ENCODE assay signal across 24 cellular contexts in genomic region chr10:118557946-118558345, GRCh38. TPM values are rescaled to one million over a fixed set of nuclear protein-coding genes. Genes with fewer than 3 reads are reported as not detected.
DNase-seq lines count a peak whose midpoint lies in the region; ATAC-seq, FAIRE-seq and TF ChIP-seq lines count a peak whose summit lies in the region.
"Had no signal": no experiment of that assay in that cellular context is flagged by ENCODE, and none has a peak within 500 bp of the region (broad histone marks: within the 10 kb centered on the region; RNA-seq: fewer than 3 reads in every experiment).

No MANE protein-coding gene starts in this region.

- H3K23ac ChIP-seq in mesendoderm (ENCODE audit: low read length): no peak overlapping the region

- TF ChIP-seq CTCF in MCF 10A (IDR thresholded peaks at IDR 0.05; ENCODE audit: unreplicated experiment): no peak
- TF ChIP-seq CTCF in breast epithelium (IDR thresholded peaks at IDR 0.05): no peak
- TF ChIP-seq CTCF in bronchial epithelial cell (IDR thresholded peaks at IDR 0.05; ENCODE audit: insufficient read depth, low read length, severe bottlenecking): no peak
- TF ChIP-seq CTCF in foreskin keratinocyte (conservative IDR thresholded peaks at IDR 0.05): no peak

- H3K36me3 ChIP-seq in breast epithelium: no peaks in the 10 kb centered on the region
- H3K36me3 ChIP-seq in bronchial epithelial cell (ENCODE audit: control insufficient read depth, insufficient read depth, low read length): no peaks in the 10 kb centered on the region
- no peaks in the 10 kb centered on the region for H3K36me3 ChIP-seq in mesendoderm (ENCODE audit: control insufficient read depth, insufficient read depth, low read length)
- H3K36me3 ChIP-seq: BE2C had no signal

- no peak overlapping the region for H3K27ac Mint-ChIP-seq in MCF 10A (ENCODE audit: low read depth, unreplicated experiment)

- H3K9ac ChIP-seq in mesendoderm (ENCODE audit: low read length): no peak overlapping the region

- H4K8ac ChIP-seq in mesendoderm (ENCODE audit: low read depth, low read length): no peak overlapping the region

- no peak for TF ChIP-seq POLR2A in breast epithelium (IDR thresholded peaks at IDR 0.05)

- no peaks in the 10 kb centered on the region for H3K4me1 ChIP-seq in breast epithelium
- no peaks in the 10 kb centered on the region for H3K4me1 ChIP-seq in foreskin keratinocyte
- no peaks in the 10 kb centered on the region for H3K4me1 ChIP-seq in mesendoderm (ENCODE audit: control insufficient read depth, low read depth, low read length)
- H3K4me1 ChIP-seq: BE2C had no signal

- no TSS peak for BruUV-seq in MCF 10A (replicated peaks; lab: Mats Ljungman, UMichigan)

- H3K4me3 ChIP-seq in breast epithelium: no peak overlapping the region
- no peak overlapping the region for H3K4me3 ChIP-seq in bronchial epithelial cell (ENCODE audit: low read depth, low read length)
- H3K4me3 ChIP-seq in mesendoderm (ENCODE audit: low read length): no peak overlapping the region

- peaks cover 27% of the 10 kb centered on the region for H3K9me3 Mint-ChIP-seq in MCF 10A (ENCODE audit: unreplicated experiment)

- H3K79me1 ChIP-seq in mesendoderm (ENCODE audit: low read length): no peaks in the 10 kb centered on the region

- DNase-seq in MCF 10A (ENCODE audit: unreplicated experiment) (peak; percentile 25), breast epithelium (ENCODE audit: low spot score in 2 of 2) (no peak), bronchial epithelial cell (ENCODE audit: low read depth) (peak; percentile 44), foreskin keratinocyte (peak in 1 of 2 donors; percentile 59), mesendoderm (peak; percentile 43), AG20443 (ENCODE audit: low spot score) (no peak), activated T-cell treated with anti-CD3 and anti-CD28 coated beads for 4 hours (no peak)
- DNase-seq: 8988T; BE2C; CD4-positive, CD25-positive, alpha-beta regulatory T cell; COR-L47; DMS 273 treated with DMSO at 0.1 percent for 48 hours; GDM1; NCI-H1105 treated with DMSO at 0.1 percent for 48 hours; NCI-H1694; NCI-H2081 treated with DMSO at 0.1 percent for 48 hours; NCI-H774; SHP77 had no signal

- H3K27me3 ChIP-seq in breast epithelium (no peaks in the 10 kb centered on the region), bronchial epithelial cell (ENCODE audit: control insufficient read depth, insufficient read depth, low read length) (no peaks in the 10 kb centered on the region), foreskin keratinocyte (no peaks in the 10 kb centered on the region), mesendoderm (ENCODE audit: insufficient read depth, low read length, poor library complexity) (no peaks in the 10 kb centered on the region)

- H3K79me2 ChIP-seq in mesendoderm (ENCODE audit: control insufficient read depth, insufficient read depth, low read length): no peaks in the 10 kb centered on the region

- intact Hi-C loops in MCF 10A (cut with micrococcal nuclease): no loop called here
- intact Hi-C loops in breast epithelium (cut with DNase I; ENCODE audit: low total_unique reads): no loop called here

- WGBS in mesendoderm (ENCODE audit: extremely low coverage, insufficient coverage, low lambda C conversion rate): no CpG with 5 or more reads among the region's 4 CpGs

- H3K27me3 Mint-ChIP-seq in MCF 10A (ENCODE audit: insufficient read depth, unreplicated experiment): peaks cover 36% of the 10 kb centered on the region

- H2BK120ac ChIP-seq in mesendoderm (ENCODE audit: low read depth, low read length): no peak overlapping the region

- H2AK5ac ChIP-seq in mesendoderm (ENCODE audit: low read length): no peak overlapping the region

- no peak overlapping the region for H3K4me3 Mint-ChIP-seq in MCF 10A (ENCODE audit: unreplicated experiment)
- H3K4me3 Mint-ChIP-seq: CD4-positive, CD25-positive, alpha-beta regulatory T cell had no signal

- FAIRE-seq in bronchial epithelial cell (lab: Jason Lieb, UNC): no peak
- FAIRE-seq: RCC 7860 had no signal

- POLR2A ChIA-PET in MCF 10A (lab: Yijun Ruan, JAX): interaction anchor here (0.5 to 1.2 kb wide), 3 partner anchors 9 to 276 kb away, joined by 3 to 4 read pairs (median 3); no protein-coding TSS in a partner anchor

- no peak overlapping the region for H4K5ac ChIP-seq in mesendoderm (ENCODE audit: low read length)

- H3K4me2 ChIP-seq in mesendoderm (ENCODE audit: low read length): no peak overlapping the region

- no peak overlapping the region for H2BK5ac ChIP-seq in mesendoderm (ENCODE audit: low read length)

- no peak overlapping the region for H3K4ac ChIP-seq in mesendoderm (ENCODE audit: low read depth, low read length)

- H3K56ac ChIP-seq in mesendoderm (ENCODE audit: low read length): no peak overlapping the region

- no peak overlapping the region for H3K27ac ChIP-seq in breast epithelium
- H3K27ac ChIP-seq in foreskin keratinocyte: no peak overlapping the region
- no peak overlapping the region for H3K27ac ChIP-seq in mesendoderm (ENCODE audit: low read depth, low read length)

- H3K36me3 Mint-ChIP-seq in MCF 10A (ENCODE audit: insufficient read depth, unreplicated experiment): no peaks in the 10 kb centered on the region

- CTCF ChIA-PET in MCF 10A (lab: Yijun Ruan, JAX): interaction anchor here (0.6 to 1.8 kb wide), 7 partner anchors 10 to 1126 kb away, joined by 3 to 5 read pairs (median 3); partner anchors contain the start of gene FAM204A

- no peak overlapping the region for H2BK15ac ChIP-seq in mesendoderm (replicated peaks; ENCODE audit: low read depth)

- peaks cover 8 to 9% of the 10 kb centered on the region in 2 donors for H3K9me3 ChIP-seq in breast epithelium
- H3K9me3 ChIP-seq: BE2C had no signal

- no peaks in the 10 kb centered on the region for H3K4me1 Mint-ChIP-seq in MCF 10A (ENCODE audit: insufficient read depth, unreplicated experiment)
- H3K4me1 Mint-ChIP-seq: CD4-positive, CD25-positive, alpha-beta regulatory T cell had no signal

- no peak overlapping the region for H3K18ac ChIP-seq in mesendoderm (ENCODE audit: low read length)

- ATAC-seq in foreskin keratinocyte: peak; percentile 27
- ATAC-seq in HG02870 (IDR thresholded peaks at IDR 0.05; ENCODE audit: unreplicated experiment): no peak
- ATAC-seq: HCT116 had no signal

RNA-seq across cellular contexts. Expression of gene PRLHR, which starts 37.5 kb away (rescaled TPM):
- total RNA-seq in MCF 10A (2022): not detected in 2 replicates
- not detected for total RNA-seq in breast epithelium
- total RNA-seq in bronchial epithelial cell: not detected in 2 replicates
- not detected in 2 replicates for total RNA-seq in foreskin keratinocyte
- polyA plus RNA-seq in foreskin keratinocyte: not detected in 2 replicates
- not detected for polyA plus RNA-seq in mesendoderm (2013, experiment 1 of 2)
- not detected for polyA plus RNA-seq in mesendoderm (2013, experiment 2 of 2)
- total RNA-seq: CD4-positive, CD25-positive, alpha-beta regulatory T cell; LHCN-M2; NCI-H460; OCI-LY7 had no signal
- polyA plus RNA-seq: CD4-positive, CD25-positive, alpha-beta regulatory T cell had no signal

Comparison
In these comparisons a context has a peak if more than half of its experiments do, and no peak if none do; other contexts are left out.
1. DNase-seq: peak in MCF 10A (single experiment), bronchial epithelial cell (single experiment) and mesendoderm (single experiment); none in breast epithelium (0 of 2), AG20443 (single experiment) and activated T-cell treated with anti-CD3 and anti-CD28 coated beads for 4 hours (single experiment).